In genomic region chr4:109750652-109751244, GRCh38 we compare ENCODE assay signal across 23 cellular contexts. TPM values are rescaled to one million over a fixed set of nuclear protein-coding genes. Genes with fewer than 3 reads are reported as not detected.
"Had no signal": no experiment of that assay in that cellular context is flagged by ENCODE, and none has a peak within 500 bp of the region (broad histone marks: within the 10 kb centered on the region; RNA-seq: fewer than 3 reads in every experiment).

No MANE protein-coding gene starts in this region.

- H3K9me3 Mint-ChIP-seq: IgD-negative memory B cell, T-cell had no signal

- H3K9me3 ChIP-seq: MG63, SK-N-SH had no signal

- H3K27me3 ChIP-seq: MG63 had no signal

- H3K9me2 ChIP-seq: SK-N-SH had no signal

- H3K4me1 Mint-ChIP-seq: IgD-negative memory B cell, T-cell had no signal

- H3K4me3 Mint-ChIP-seq: IgD-negative memory B cell, T-cell had no signal

- DNase-seq: KBM-7; MG63; NCI-H1092; NCI-H1436; NCI-H187; NCI-H2029; NCI-H2081 treated with DMSO at 0.1 percent for 48 hours; NCI-H2171; NCI-H345; NCI-H446 treated with DMSO at 0.1 percent for 48 hours; NCI-H510A treated with DMSO at 0.1 percent for 48 hours; NCI-H526; NK-92 treated with Interleukin-12 subunit alpha and Interleukin-12 subunit beta, amount 100 ng/mL, for 24 hours; PC-3; SHP77; SK-N-SH; SW 1271; T-cell had no signal

- H3K27ac ChIP-seq: HL-60, RWPE1 had no signal

- H3K4me3 ChIP-seq: MG63 had no signal

- H3K9ac ChIP-seq: SK-N-SH had no signal

- H3K4me2 ChIP-seq: SK-N-SH had no signal

- H3K27me3 Mint-ChIP-seq: T-cell had no signal

- H3K36me3 Mint-ChIP-seq: IgD-negative memory B cell, T-cell had no signal

- H3K27ac Mint-ChIP-seq: IgD-negative memory B cell, T-cell had no signal

- ATAC-seq: Panc1, PC-3, T-cell had no signal

- H3K36me3 ChIP-seq: MG63 had no signal

RNA-seq across cellular contexts. Expression of gene CFI, which starts 51.1 kb away (rescaled TPM):
- total RNA-seq: OCI-LY7, PC-3 had no signal
- polyA plus RNA-seq: IgD-negative memory B cell had no signal
